ENCODE assay signal across 19 cellular contexts in genomic region chr18:75137346-75137877, GRCh38.
"Had no signal": no experiment of that assay in that cellular context is flagged by ENCODE, and none has a peak within 500 bp of the region (broad histone marks: within the 10 kb centered on the region; RNA-seq: fewer than 3 reads in every experiment).

No MANE protein-coding gene starts in this region.

- ATAC-seq: left cardiac atrium had no signal

- H3K4me1 Mint-ChIP-seq: endodermal cell, naive B cell had no signal

- H3K36me3 ChIP-seq: colonic mucosa, left ventricle myocardium inferior, thyroid gland had no signal

- H3K4me3 Mint-ChIP-seq: endodermal cell, naive B cell, nephron, type B pancreatic cell had no signal

- H3K9me3 ChIP-seq: colonic mucosa, left ventricle myocardium inferior, thyroid gland had no signal

- H3K4me3 ChIP-seq: colonic mucosa, hepatocyte, left ventricle myocardium inferior, lung, thyroid gland had no signal

- H3K4me1 ChIP-seq: colonic mucosa, left ventricle myocardium inferior had no signal

- H3K27ac Mint-ChIP-seq: endodermal cell, naive B cell, nephron, type B pancreatic cell had no signal

- H3K27ac ChIP-seq: colonic mucosa, hepatocyte, left ventricle myocardium inferior, thyroid gland had no signal

- DNase-seq: effector CD4-positive, alpha-beta T cell; endodermal cell; erythroblast; foreskin melanocyte; kidney; left cardiac atrium; left ventricle myocardium inferior; mesenchymal stem cell; naive B cell; occipital lobe; small intestine; stimulated activated CD4-positive, alpha-beta T cell treated with anti-CD3 and anti-CD28 coated beads, Interleukin-2, amount 100 ng/mL, for 48 hours; stimulated activated naive CD4-positive, alpha-beta T cell treated with Interleukin-2 at 50 U/mL for 16 hours; thyroid gland had no signal

- H3K9me3 Mint-ChIP-seq: endodermal cell, type B pancreatic cell had no signal

- H3K27me3 ChIP-seq: colonic mucosa, hepatocyte, thyroid gland had no signal

- H3K36me3 Mint-ChIP-seq: naive B cell, type B pancreatic cell had no signal
